ENCODE assay signal across 10 cellular contexts in the genomic region with DNA sequence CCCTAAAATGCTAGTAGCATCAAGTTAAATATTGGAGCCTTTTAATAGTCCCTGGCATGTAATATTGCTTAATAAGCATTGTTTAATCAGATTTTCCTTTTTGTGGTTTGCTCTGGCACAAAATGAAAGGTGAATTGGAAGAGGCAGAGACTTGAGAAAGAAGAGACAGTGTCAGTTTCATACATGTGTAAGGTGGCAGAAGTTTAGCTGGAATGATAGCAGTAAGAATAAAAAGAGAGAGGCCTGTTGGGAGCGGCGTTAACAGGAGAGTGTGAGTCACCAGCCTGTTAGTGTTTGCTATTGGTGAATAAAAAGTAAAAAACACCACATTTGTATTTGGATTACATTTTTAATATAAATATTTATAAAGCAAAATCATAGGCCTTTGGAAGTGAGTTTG.
DNase-seq lines count a peak whose midpoint lies in the region; ATAC-seq and TF ChIP-seq lines count a peak whose summit lies in the region.
"Had no signal": no experiment of that assay in that cellular context is flagged by ENCODE, and none has a peak within 500 bp of the region (broad histone marks: within the 10 kb centered on the region; RNA-seq: fewer than 3 reads in every experiment).

No MANE protein-coding gene starts in this region.

- ATAC-seq in activated T-cell treated with anti-CD3 and anti-CD28 coated beads, Interleukin-2, amount 50 U/mL, for 4 hours: peak; percentile 48 to 60
- ATAC-seq in esophagus mucosa (peak; percentile 43), HG03520 (IDR thresholded peaks at IDR 0.05; ENCODE audit: unreplicated experiment) (no peak), GM18520 (IDR thresholded peaks at IDR 0.05; ENCODE audit: unreplicated experiment) (no peak)

- DNase-seq in activated T-cell treated with anti-CD3 and anti-CD28 coated beads, Interleukin-2, amount 50 U/mL, for 4 hours: no peak
- DNase-seq in activated T-cell treated with anti-CD3 and anti-CD28 coated beads, Interleukin-2, amount 50 U/mL, for 48 hours: no peak
- DNase-seq in AML-193 (lab: John Stamatoyannopoulos, UW): no peak
- DNase-seq: hypothalamus had no signal

- no peaks in the 10 kb centered on the region for H3K27me3 Mint-ChIP-seq in activated T-cell treated with anti-CD3 and anti-CD28 coated beads, Interleukin-2, amount 50 U/mL, for 4 hours (ENCODE audit: low read depth)

- no peaks in the 10 kb centered on the region for H3K36me3 ChIP-seq in skeletal muscle satellite cell (ENCODE audit: insufficient read depth, low read length)

- H3K4me2 ChIP-seq in skeletal muscle satellite cell (ENCODE audit: low read length): peak overlapping the region; percentile 42

- peaks cover 17% of the 10 kb centered on the region for H3K36me3 Mint-ChIP-seq in activated T-cell treated with anti-CD3 and anti-CD28 coated beads, Interleukin-2, amount 50 U/mL, for 4 hours (ENCODE audit: insufficient read depth)

- peaks cover 6% of the 10 kb centered on the region for H3K9me3 Mint-ChIP-seq in activated T-cell treated with anti-CD3 and anti-CD28 coated beads, Interleukin-2, amount 50 U/mL, for 4 hours

- H3K4me1 Mint-ChIP-seq in activated T-cell treated with anti-CD3 and anti-CD28 coated beads, Interleukin-2, amount 50 U/mL, for 4 hours (ENCODE audit: low read depth): peaks cover 55% of the 10 kb centered on the region

- peak overlapping the region; percentile 5 for H3K9ac ChIP-seq in skeletal muscle satellite cell (ENCODE audit: low read depth, low read length)

- H3K4me3 ChIP-seq in skeletal muscle satellite cell (ENCODE audit: low read length): no peak overlapping the region

- peak overlapping the region; percentile 68 for H3K27ac ChIP-seq in VCaP

- no peak overlapping the region for H3K4me3 Mint-ChIP-seq in activated T-cell treated with anti-CD3 and anti-CD28 coated beads, Interleukin-2, amount 50 U/mL, for 4 hours
- H3K4me3 Mint-ChIP-seq: neural crest cell had no signal

- TF ChIP-seq CTCF in VCaP (conservative IDR thresholded peaks at IDR 0.05): no peak

- H3K27me3 ChIP-seq in skeletal muscle satellite cell (ENCODE audit: control insufficient read depth, insufficient read depth, low read length): no peaks in the 10 kb centered on the region

- H3K4me1 ChIP-seq in skeletal muscle satellite cell (ENCODE audit: control insufficient read depth, insufficient read depth, low read length): peaks cover 21% of the 10 kb centered on the region

- no peaks in the 10 kb centered on the region for H3K9me3 ChIP-seq in skeletal muscle satellite cell (replicated peaks; ENCODE audit: low read length)

Comparison
In these comparisons a context has a peak if more than half of its experiments do, and no peak if none do; other contexts are left out.
1. ATAC-seq: peak in activated T-cell treated with anti-CD3 and anti-CD28 coated beads, Interleukin-2, amount 50 U/mL, for 4 hours (2 of 2) and esophagus mucosa (single experiment); none in HG03520 (single experiment) and GM18520 (single experiment).